Comparison of ENCODE assay signal across 1 cellular context in the genomic region with DNA sequence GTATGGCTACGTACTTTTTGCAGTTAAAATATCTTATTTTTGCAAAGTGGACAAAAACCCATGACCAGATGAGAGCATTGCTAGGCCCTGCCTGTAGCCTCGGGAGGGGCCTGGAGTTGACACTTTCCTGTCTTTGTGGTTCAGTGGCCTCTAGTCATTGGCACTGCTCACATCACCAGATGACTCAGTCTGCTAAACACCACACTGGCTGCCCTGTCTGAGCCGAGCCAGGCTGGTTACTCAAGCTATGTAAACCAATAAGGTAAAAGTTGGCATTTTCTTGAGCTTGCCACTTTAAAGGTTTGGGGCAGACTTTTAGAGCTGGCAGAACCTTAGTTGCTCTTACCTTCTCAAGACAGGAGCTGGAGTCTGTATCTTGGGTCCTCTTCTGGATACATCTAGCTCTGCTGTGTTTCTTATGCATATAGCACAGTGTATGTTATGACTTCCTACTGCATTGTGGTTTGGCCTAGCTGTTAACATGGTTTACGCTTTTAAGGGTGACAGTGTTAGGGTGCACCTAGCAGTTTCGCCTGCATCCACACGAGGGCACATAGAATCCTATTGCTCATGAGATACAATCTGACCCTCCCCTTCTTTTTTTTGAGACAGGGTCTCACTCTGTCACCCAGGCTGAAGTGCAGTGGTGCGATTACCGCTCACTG.
TF ChIP-seq lines count a peak whose summit lies in the region.

No MANE protein-coding gene starts in this region.

TF ChIP-seq in A549, 52 proteins besides CTCF, POLR2A, EP300 and RAD21 (continued from another document):
- TF ChIP-seq, protein P1, sequence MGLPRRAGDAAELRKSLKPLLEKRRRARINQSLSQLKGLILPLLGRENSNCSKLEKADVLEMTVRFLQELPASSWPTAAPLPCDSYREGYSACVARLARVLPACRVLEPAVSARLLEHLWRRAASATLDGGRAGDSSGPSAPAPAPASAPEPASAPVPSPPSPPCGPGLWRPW (IDR thresholded peaks at IDR 0.05): no peak
- TF ChIP-seq MYC (IDR thresholded peaks at IDR 0.05; ENCODE audit: borderline replicate concordance, low read length) (no peak), HEYL (CRISPR knock-in tag; IDR thresholded peaks at IDR 0.05) (no peak), TFCP2L1 (CRISPR knock-in tag; IDR thresholded peaks at IDR 0.05) (no peak)
- TF ChIP-seq, protein P2, sequence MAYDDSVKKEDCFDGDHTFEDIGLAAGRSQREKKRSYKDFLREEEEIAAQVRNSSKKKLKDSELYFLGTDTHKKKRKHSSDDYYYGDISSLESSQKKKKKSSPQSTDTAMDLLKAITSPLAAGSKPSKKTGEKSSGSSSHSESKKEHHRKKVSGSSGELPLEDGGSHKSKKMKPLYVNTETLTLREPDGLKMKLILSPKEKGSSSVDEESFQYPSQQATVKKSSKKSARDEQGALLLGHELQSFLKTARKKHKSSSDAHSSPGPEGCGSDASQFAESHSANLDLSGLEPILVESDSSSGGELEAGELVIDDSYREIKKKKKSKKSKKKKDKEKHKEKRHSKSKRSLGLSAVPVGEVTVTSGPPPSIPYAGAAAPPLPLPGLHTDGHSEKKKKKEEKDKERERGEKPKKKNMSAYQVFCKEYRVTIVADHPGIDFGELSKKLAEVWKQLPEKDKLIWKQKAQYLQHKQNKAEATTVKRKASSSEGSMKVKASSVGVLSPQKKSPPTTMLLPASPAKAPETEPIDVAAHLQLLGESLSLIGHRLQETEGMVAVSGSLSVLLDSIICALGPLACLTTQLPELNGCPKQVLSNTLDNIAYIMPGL (CRISPR knock-in tag; IDR thresholded peaks at IDR 0.05; ENCODE audit: borderline replicate concordance): no peak
TF ChIP-seq in A549: peak in this region for 6.
